Comparison of ENCODE assay signal across 1 cellular context in genomic region chr1:54353959-54354358, GRCh38.
TF ChIP-seq lines count a peak whose summit lies in the region.

No MANE protein-coding gene starts in this region.

TF ChIP-seq in SK-N-SH treated with all-trans-retinoic acid at 6 μM for 48 hours, 23 proteins besides CTCF, POLR2A, EP300 and RAD21:
- TF ChIP-seq, protein P1, sequence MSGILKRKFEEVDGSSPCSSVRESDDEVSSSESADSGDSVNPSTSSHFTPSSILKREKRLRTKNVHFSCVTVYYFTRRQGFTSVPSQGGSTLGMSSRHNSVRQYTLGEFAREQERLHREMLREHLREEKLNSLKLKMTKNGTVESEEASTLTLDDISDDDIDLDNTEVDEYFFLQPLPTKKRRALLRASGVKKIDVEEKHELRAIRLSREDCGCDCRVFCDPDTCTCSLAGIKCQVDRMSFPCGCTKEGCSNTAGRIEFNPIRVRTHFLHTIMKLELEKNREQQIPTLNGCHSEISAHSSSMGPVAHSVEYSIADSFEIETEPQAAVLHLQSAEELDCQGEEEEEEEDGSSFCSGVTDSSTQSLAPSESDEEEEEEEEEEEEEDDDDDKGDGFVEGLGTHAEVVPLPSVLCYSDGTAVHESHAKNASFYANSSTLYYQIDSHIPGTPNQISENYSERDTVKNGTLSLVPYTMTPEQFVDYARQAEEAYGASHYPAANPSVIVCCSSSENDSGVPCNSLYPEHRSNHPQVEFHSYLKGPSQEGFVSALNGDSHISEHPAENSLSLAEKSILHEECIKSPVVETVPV (CRISPR knock-in tag; IDR thresholded peaks at IDR 0.05) = no peak
- TF ChIP-seq TCF4 (CRISPR knock-in tag; IDR thresholded peaks at IDR 0.05; ENCODE audit: borderline replicate concordance) (no peak), ZNF8 (CRISPR knock-in tag; IDR thresholded peaks at IDR 0.05) (0 out of 2 replicates have a peak, but pooled peaks have one; percentile 50), TSHZ2 (CRISPR knock-in tag; IDR thresholded peaks at IDR 0.05) (peak; percentile 55; the same call in 1 of the 2 replicates), ISL1 (CRISPR knock-in tag; IDR thresholded peaks at IDR 0.05) (no peak), PATZ1 (CRISPR knock-in tag; IDR thresholded peaks at IDR 0.05; ENCODE audit: borderline replicate concordance) (no peak), ZFP3 (CRISPR knock-in tag; IDR thresholded peaks at IDR 0.05) (peak; percentile 88)
- TF ChIP-seq, protein P2, sequence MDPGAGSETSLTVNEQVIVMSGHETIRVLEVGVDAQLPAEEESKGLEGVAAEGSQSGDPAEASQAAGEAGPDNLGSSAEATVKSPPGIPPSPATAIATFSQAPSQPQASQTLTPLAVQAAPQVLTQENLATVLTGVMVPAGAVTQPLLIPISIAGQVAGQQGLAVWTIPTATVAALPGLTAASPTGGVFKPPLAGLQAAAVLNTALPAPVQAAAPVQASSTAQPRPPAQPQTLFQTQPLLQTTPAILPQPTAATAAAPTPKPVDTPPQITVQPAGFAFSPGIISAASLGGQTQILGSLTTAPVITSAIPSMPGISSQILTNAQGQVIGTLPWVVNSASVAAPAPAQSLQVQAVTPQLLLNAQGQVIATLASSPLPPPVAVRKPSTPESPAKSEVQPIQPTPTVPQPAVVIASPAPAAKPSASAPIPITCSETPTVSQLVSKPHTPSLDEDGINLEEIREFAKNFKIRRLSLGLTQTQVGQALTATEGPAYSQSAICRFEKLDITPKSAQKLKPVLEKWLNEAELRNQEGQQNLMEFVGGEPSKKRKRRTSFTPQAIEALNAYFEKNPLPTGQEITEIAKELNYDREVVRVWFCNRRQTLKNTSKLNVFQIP (CRISPR knock-in tag; IDR thresholded peaks at IDR 0.05; ENCODE audit: borderline replicate concordance, low read depth) = no peak
